Comparison of ENCODE assay signal across 1 cellular context in the genomic region with DNA sequence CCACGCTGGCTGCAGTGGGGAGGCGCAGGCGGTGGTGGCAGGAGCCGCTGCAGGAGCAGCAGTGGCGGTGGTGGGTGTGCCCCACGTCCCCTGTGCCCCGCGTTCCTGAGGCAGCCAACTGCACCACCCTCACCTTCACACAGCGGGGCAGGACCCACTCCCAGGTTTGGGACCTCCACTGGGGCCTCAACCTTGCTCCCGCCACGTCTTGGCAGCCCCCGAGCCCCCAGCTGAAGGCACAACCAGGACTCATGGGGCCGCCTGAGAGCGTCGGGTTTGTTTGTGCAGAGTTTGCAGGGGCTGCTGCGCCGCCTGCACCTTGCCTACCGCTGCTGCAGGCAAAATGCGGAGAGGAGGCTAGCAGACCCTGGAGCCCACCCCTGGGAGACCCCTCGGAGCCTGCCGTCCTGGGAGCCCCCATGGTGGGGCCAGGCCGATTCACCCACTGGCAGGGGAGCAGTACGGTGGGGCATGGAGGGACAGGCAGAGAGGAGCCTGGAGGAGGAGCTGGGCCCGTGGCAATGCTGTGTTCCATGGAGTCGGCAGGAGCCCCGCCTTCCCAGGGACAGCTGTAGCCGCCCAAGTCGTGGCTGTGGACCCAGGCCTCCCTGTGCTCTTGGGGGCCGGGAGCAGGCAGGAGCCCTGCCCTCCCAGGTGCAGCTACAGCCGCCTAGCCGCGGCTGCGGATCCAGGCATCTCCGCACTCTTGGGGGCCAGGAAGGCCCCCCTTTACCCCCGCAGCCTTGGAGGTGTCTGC.
A peak's percentile ranks its signal among the peaks of the same experiment; 100 is the strongest.
TF ChIP-seq lines count a peak whose summit lies in the region.

No MANE protein-coding gene starts in this region.

TF ChIP-seq in GM12878, 131 proteins besides CTCF, POLR2A, EP300 and RAD21:
- TF ChIP-seq, protein P1, sequence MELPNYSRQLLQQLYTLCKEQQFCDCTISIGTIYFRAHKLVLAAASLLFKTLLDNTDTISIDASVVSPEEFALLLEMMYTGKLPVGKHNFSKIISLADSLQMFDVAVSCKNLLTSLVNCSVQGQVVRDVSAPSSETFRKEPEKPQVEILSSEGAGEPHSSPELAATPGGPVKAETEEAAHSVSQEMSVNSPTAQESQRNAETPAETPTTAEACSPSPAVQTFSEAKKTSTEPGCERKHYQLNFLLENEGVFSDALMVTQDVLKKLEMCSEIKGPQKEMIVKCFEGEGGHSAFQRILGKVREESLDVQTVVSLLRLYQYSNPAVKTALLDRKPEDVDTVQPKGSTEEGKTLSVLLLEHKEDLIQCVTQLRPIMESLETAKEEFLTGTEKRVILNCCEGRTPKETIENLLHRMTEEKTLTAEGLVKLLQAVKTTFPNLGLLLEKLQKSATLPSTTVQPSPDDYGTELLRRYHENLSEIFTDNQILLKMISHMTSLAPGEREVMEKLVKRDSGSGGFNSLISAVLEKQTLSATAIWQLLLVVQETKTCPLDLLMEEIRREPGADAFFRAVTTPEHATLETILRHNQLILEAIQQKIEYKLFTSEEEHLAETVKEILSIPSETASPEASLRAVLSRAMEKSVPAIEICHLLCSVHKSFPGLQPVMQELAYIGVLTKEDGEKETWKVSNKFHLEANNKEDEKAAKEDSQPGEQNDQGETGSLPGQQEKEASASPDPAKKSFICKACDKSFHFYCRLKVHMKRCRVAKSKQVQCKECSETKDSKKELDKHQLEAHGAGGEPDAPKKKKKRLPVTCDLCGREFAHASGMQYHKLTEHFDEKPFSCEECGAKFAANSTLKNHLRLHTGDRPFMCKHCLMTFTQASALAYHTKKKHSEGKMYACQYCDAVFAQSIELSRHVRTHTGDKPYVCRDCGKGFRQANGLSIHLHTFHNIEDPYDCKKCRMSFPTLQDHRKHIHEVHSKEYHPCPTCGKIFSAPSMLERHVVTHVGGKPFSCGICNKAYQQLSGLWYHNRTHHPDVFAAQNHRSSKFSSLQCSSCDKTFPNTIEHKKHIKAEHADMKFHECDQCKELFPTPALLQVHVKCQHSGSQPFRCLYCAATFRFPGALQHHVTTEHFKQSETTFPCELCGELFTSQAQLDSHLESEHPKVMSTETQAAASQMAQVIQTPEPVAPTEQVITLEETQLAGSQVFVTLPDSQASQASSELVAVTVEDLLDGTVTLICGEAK (IDR thresholded peaks at IDR 0.05; ENCODE audit: borderline replicate concordance): no peak
- TF ChIP-seq SUZ12 (IDR thresholded peaks at IDR 0.05; ENCODE audit: unreplicated experiment): peak; percentile 67
TF ChIP-seq in GM12878: peak in this region for 1.
